Comparison of ENCODE assay signal across 2 cellular contexts in genomic region chrX:13304052-13304451, GRCh38.
TF ChIP-seq lines count a peak whose summit lies in the region.

No MANE protein-coding gene starts in this region.

TF ChIP-seq in SK-N-SH, 30 proteins besides CTCF, POLR2A, EP300 and RAD21 (continued from another document):
- TF ChIP-seq REST (IDR thresholded peaks at IDR 0.05; ENCODE audit: low read depth, low read length) (no peak), TAF1 (IDR thresholded peaks at IDR 0.05; ENCODE audit: borderline replicate concordance, low read depth, low read length) (no peak), YY1 (IDR thresholded peaks at IDR 0.05; ENCODE audit: low read depth) (no peak), FOXJ3 (CRISPR knock-in tag; IDR thresholded peaks at IDR 0.05) (no peak), JUND (IDR thresholded peaks at IDR 0.05) (0 out of 2 replicates have a peak, but pooled peaks have one; percentile 12), ZBTB33 (IDR thresholded peaks at IDR 0.05; ENCODE audit: borderline replicate concordance, low read depth) (no peak), SMC3 (IDR thresholded peaks at IDR 0.05; ENCODE audit: low read depth, low read length) (no peak), POLR2AphosphoS5 (IDR thresholded peaks at IDR 0.05; ENCODE audit: low read depth, low read length) (no peak), NRF1 (IDR thresholded peaks at IDR 0.05; ENCODE audit: low read depth, low read length) (no peak)

TF ChIP-seq in SK-N-SH treated with all-trans-retinoic acid at 6 μM for 48 hours, 23 proteins besides CTCF, POLR2A, EP300 and RAD21 (continued from another document):
- TF ChIP-seq ISL1 (CRISPR knock-in tag; IDR thresholded peaks at IDR 0.05), result no peak
- TF ChIP-seq TCF4 (CRISPR knock-in tag; IDR thresholded peaks at IDR 0.05; ENCODE audit: borderline replicate concordance), result no peak
- TF ChIP-seq PATZ1 (CRISPR knock-in tag; IDR thresholded peaks at IDR 0.05; ENCODE audit: borderline replicate concordance), result no peak
- no peak for TF ChIP-seq OSR1 (CRISPR knock-in tag; IDR thresholded peaks at IDR 0.05)
- no peak for TF ChIP-seq ZNF565 (CRISPR knock-in tag; conservative IDR thresholded peaks at IDR 0.05; ENCODE audit: low read depth)
- TF ChIP-seq BACH2 (CRISPR knock-in tag; IDR thresholded peaks at IDR 0.05; ENCODE audit: borderline replicate concordance), result no peak
